In genomic region chr9:131258186-131258585, GRCh38 we compare ENCODE assay signal across 13 cellular contexts. TPM values are rescaled to one million over a fixed set of nuclear protein-coding genes. Genes with fewer than 3 reads are reported as not detected.
DNase-seq lines count a peak whose midpoint lies in the region; ATAC-seq and TF ChIP-seq lines count a peak whose summit lies in the region.
"Had no signal": no experiment of that assay in that cellular context is flagged by ENCODE, and none has a peak within 500 bp of the region (broad histone marks: within the 10 kb centered on the region; RNA-seq: fewer than 3 reads in every experiment).

No MANE protein-coding gene starts in this region.

- no peaks in the 10 kb centered on the region for H3K9me3 ChIP-seq in neural progenitor cell (ENCODE audit: low read depth)
- H3K9me3 ChIP-seq: adrenal gland, stomach had no signal

- H3K27ac ChIP-seq in HL-60 (replicated peaks) = peak overlapping the region; percentile 97
- no peak overlapping the region for H3K27ac ChIP-seq in neural progenitor cell
- H3K27ac ChIP-seq: adrenal gland had no signal

- H3F3A ChIP-seq in neural progenitor cell (ENCODE audit: low read depth) = peaks cover 13% of the 10 kb centered on the region

- H3K9ac ChIP-seq in neural progenitor cell = no peak overlapping the region

- no peaks in the 10 kb centered on the region for H3K79me2 ChIP-seq in neural progenitor cell (ENCODE audit: low read depth)

- H3K27me3 ChIP-seq in HL-60 (ENCODE audit: insufficient read depth, poor library complexity, severe bottlenecking) (no peaks in the 10 kb centered on the region), neural progenitor cell (no peaks in the 10 kb centered on the region)
- H3K27me3 ChIP-seq: adrenal gland had no signal

- no peak overlapping the region for H2AFZ ChIP-seq in neural progenitor cell (replicated peaks)

- ATAC-seq in GM19463 (IDR thresholded peaks at IDR 0.05; ENCODE audit: unreplicated experiment) (no peak), GM18907 (IDR thresholded peaks at IDR 0.05; ENCODE audit: unreplicated experiment) (no peak)
- ATAC-seq: HCT116 had no signal

- H3K4me3 Mint-ChIP-seq in CD14-positive monocyte (no peak overlapping the region), neural progenitor cell (no peak overlapping the region)
- H3K4me3 Mint-ChIP-seq in dendritic cell treated with granulocyte-macrophage colony-stimulating factor and Interleukin-4, amounts not matched to agents 40 ng/mL and 50 ng/mL, for 4 days = no peak overlapping the region

- H3K4me2 ChIP-seq in neural progenitor cell = no peak overlapping the region

- peaks cover 0 to 1% (median 0%) of the 10 kb centered on the region in 3 donors for H3K27me3 Mint-ChIP-seq in CD14-positive monocyte (ENCODE audit: low read depth in 3 of 3)
- no peaks in the 10 kb centered on the region for H3K27me3 Mint-ChIP-seq in dendritic cell treated with granulocyte-macrophage colony-stimulating factor and Interleukin-4, amounts not matched to agents 40 ng/mL and 50 ng/mL, for 4 days
- H3K27me3 Mint-ChIP-seq in neural progenitor cell (ENCODE audit: insufficient read depth, low read depth) = peaks cover 5% of the 10 kb centered on the region

- no peaks in the 10 kb centered on the region for H3K36me3 ChIP-seq in neural progenitor cell

- peaks cover 0 to 4% (median 0%) of the 10 kb centered on the region in 7 donors for H3K9me3 Mint-ChIP-seq in CD14-positive monocyte
- no peaks in the 10 kb centered on the region for H3K9me3 Mint-ChIP-seq in dendritic cell treated with granulocyte-macrophage colony-stimulating factor and Interleukin-4, amounts not matched to agents 40 ng/mL and 50 ng/mL, for 4 days
- no peaks in the 10 kb centered on the region for H3K9me3 Mint-ChIP-seq in neural progenitor cell

- H3K27ac Mint-ChIP-seq in CD14-positive monocyte (peak overlapping the region; percentile 95 to 99 (median 96)), neural progenitor cell (peak overlapping the region; percentile 53)
- H3K27ac Mint-ChIP-seq in dendritic cell treated with granulocyte-macrophage colony-stimulating factor and Interleukin-4, amounts not matched to agents 40 ng/mL and 50 ng/mL, for 4 days = peak overlapping the region; percentile 90

- intact Hi-C loops in CD14-positive monocyte (cut with micrococcal nuclease) = no loop called here
- intact Hi-C loops in dendritic cell treated with granulocyte-macrophage colony-stimulating factor and Interleukin-4, amounts not matched to agents 40 ng/mL and 50 ng/mL, for 4 days (cut with micrococcal nuclease) = no loop called here

- peaks cover 36 to 55% of the 10 kb centered on the region in 2 donors for H3K36me3 Mint-ChIP-seq in CD14-positive monocyte
- peaks cover 62% of the 10 kb centered on the region for H3K36me3 Mint-ChIP-seq in dendritic cell treated with granulocyte-macrophage colony-stimulating factor and Interleukin-4, amounts not matched to agents 40 ng/mL and 50 ng/mL, for 4 days (ENCODE audit: low read depth)
- no peaks in the 10 kb centered on the region for H3K36me3 Mint-ChIP-seq in neural progenitor cell

- H3K4me3 ChIP-seq in HL-60 (replicated peaks; ENCODE audit: insufficient read depth, low read length) (no peak overlapping the region), neural progenitor cell (no peak overlapping the region)
- H3K4me3 ChIP-seq: adrenal gland, stomach had no signal

- no peaks in the 10 kb centered on the region for H4K20me1 ChIP-seq in neural progenitor cell (ENCODE audit: low read depth)

- DNase-seq in CD14-positive monocyte (ENCODE audit: low spot score) (peak; percentile 38), HL-60 (ENCODE audit: low read depth in 1 of 2, low spot score in 1 of 2) (peak in 1 of 2 experiments; percentile 28), neural progenitor cell (ENCODE audit: low spot score) (no peak), GOT3 (lab: John Stamatoyannopoulos, UW) (no peak), LoVo (ENCODE audit: low spot score) (no peak)
- DNase-seq: adrenal gland; NCI-H2227 treated with DMSO at 0.1 percent for 48 hours; stimulated activated CD4-positive, alpha-beta T cell treated with anti-CD3 and anti-CD28 coated beads, Interleukin-4, amount 100 ng/mL, for 4 hours; stomach had no signal

- TF ChIP-seq CTCF in CD14-positive monocyte (IDR thresholded peaks at IDR 0.05) = no peak
- TF ChIP-seq CTCF in HL-60 (IDR thresholded peaks at IDR 0.05; ENCODE audit: insufficient read depth, low read length) = no peak
- no peak for TF ChIP-seq CTCF in neural progenitor cell (IDR thresholded peaks at IDR 0.05)

- H3K4me1 Mint-ChIP-seq in CD14-positive monocyte (peaks cover 78% of the 10 kb centered on the region), neural progenitor cell (peaks cover 26% of the 10 kb centered on the region)
- H3K4me1 Mint-ChIP-seq in dendritic cell treated with granulocyte-macrophage colony-stimulating factor and Interleukin-4, amounts not matched to agents 40 ng/mL and 50 ng/mL, for 4 days (ENCODE audit: low read depth) = peaks cover 93% of the 10 kb centered on the region

- H3K4me1 ChIP-seq in neural progenitor cell = peaks cover 17% of the 10 kb centered on the region

RNA-seq across cellular contexts. Expression of gene FAM78A, which starts 18.1 kb away (rescaled TPM):
- polyA plus RNA-seq in CD14-positive monocyte = 1 to 10 TPM; 6.4 to 7.2 TPM
- total RNA-seq in neural progenitor cell (ENCODE audit: low replicate concordance) = 0.32 and 1.5 TPM in 2 replicates

RNA-seq across cellular contexts. Expression of gene PLPP7, which starts 31.3 kb away (rescaled TPM):
- 1 to 10 TPM; 1.5 to 3.1 TPM for polyA plus RNA-seq in CD14-positive monocyte
- total RNA-seq in neural progenitor cell (ENCODE audit: low replicate concordance) = 5.4 and 11.5 TPM in 2 replicates
